ENCODE assay signal across 17 cellular contexts in the genomic region with DNA sequence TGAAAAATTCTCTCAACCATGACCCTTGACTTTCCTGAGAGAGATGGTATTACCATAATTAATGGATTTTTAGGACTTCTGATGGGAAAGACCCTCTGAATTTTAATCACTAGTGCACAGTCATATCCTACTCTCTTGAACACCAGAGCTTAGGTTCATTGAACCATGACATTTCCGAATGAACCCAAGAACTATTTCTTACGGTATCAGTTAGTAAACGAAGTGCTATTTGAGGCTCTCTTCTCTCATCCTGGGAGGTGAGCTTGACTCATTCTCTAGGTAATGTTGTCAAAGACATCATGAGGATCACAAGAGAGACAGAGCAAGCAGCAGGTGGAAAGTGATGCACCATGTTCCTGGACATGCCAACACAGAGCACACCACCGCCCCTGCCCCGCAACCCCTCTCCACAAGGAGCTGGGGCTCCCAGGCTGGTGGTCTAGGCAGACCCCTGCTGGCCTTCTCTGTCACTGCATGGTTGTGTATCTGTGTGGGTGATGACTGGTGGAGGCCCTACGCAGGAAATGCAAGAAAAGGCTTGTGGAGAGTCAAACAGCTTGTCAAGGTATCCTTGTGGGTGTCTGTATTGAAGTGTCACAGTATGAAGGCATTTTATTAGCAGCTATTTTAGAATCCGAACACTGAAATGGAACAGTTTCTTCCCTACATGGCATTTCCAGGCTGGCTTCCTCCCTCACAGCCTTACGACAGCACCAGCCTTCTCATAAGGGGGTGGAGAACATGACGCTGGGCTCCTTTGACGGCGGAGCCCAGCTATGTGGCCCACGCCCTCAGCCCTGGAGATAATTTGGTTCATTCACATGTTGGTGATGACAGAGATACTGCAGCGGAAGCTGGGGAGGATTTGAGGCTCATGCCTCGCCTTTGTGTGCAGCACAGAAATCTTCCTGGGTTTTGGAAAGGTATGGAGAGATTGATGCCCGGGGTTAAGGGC.
DNase-seq lines count a peak whose midpoint lies in the region; ATAC-seq and TF ChIP-seq lines count a peak whose summit lies in the region.
"Had no signal": no experiment of that assay in that cellular context is flagged by ENCODE, and none has a peak within 500 bp of the region (broad histone marks: within the 10 kb centered on the region; RNA-seq: fewer than 3 reads in every experiment).

No MANE protein-coding gene starts in this region.

- peak; percentile 27 to 47 for TF ChIP-seq CTCF in brain (conservative IDR thresholded peaks at IDR 0.05)
- peak; percentile 19 for TF ChIP-seq CTCF in kidney epithelial cell (IDR thresholded peaks at IDR 0.05; ENCODE audit: insufficient read depth, low read length, poor library complexity, severe bottlenecking)
- TF ChIP-seq CTCF in prostate gland (IDR thresholded peaks at IDR 0.05): no peak

- H3K36me3 ChIP-seq in H7 (replicated peaks; ENCODE audit: control insufficient read depth, insufficient read depth, low read length) (no peaks in the 10 kb centered on the region), kidney epithelial cell (ENCODE audit: control insufficient read depth, insufficient read depth, low read length) (no peaks in the 10 kb centered on the region), prostate gland (no peaks in the 10 kb centered on the region)
- H3K36me3 ChIP-seq: HAP-1, left ventricle myocardium inferior, neutrophil had no signal

- H3K27me3 ChIP-seq in H7 (ENCODE audit: control insufficient read depth, insufficient read depth, low read length) (no peaks in the 10 kb centered on the region), kidney epithelial cell (ENCODE audit: control insufficient read depth, insufficient read depth, low read length) (no peaks in the 10 kb centered on the region), prostate gland (replicated peaks; ENCODE audit: insufficient read depth) (no peaks in the 10 kb centered on the region)

- H3K27ac Mint-ChIP-seq in brain: peak overlapping the region in 2 of 5 experiments; percentile 30 to 50
- H3K27ac Mint-ChIP-seq: activated CD4-positive, alpha-beta memory T cell treated with anti-CD3 and anti-CD28 coated beads for 36 hours; B cell; stimulated activated naive B cell treated with anti-CD40 and anti-IgM and Interleukin-4, amounts not matched to agents 10 μg/mL and 1 μg/mL and 100 μg/mL, for 72 hours had no signal

- H3K4me3 Mint-ChIP-seq in brain: no peak overlapping the region
- H3K4me3 Mint-ChIP-seq: activated CD4-positive, alpha-beta memory T cell treated with anti-CD3 and anti-CD28 coated beads for 36 hours; B cell; stimulated activated naive B cell treated with anti-CD40 and anti-IgM and Interleukin-4, amounts not matched to agents 10 μg/mL and 1 μg/mL and 100 μg/mL, for 72 hours had no signal

- peaks cover 19% of the 10 kb centered on the region for H3K36me3 Mint-ChIP-seq in brain
- H3K36me3 Mint-ChIP-seq: activated CD4-positive, alpha-beta memory T cell treated with anti-CD3 and anti-CD28 coated beads for 36 hours; stimulated activated naive B cell treated with anti-CD40 and anti-IgM and Interleukin-4, amounts not matched to agents 10 μg/mL and 1 μg/mL and 100 μg/mL, for 72 hours had no signal

- H3K9me3 Mint-ChIP-seq in brain: no peaks in the 10 kb centered on the region
- H3K9me3 Mint-ChIP-seq: activated CD4-positive, alpha-beta memory T cell treated with anti-CD3 and anti-CD28 coated beads for 36 hours; stimulated activated naive B cell treated with anti-CD40 and anti-IgM and Interleukin-4, amounts not matched to agents 10 μg/mL and 1 μg/mL and 100 μg/mL, for 72 hours had no signal

- no peak overlapping the region for H3K27ac ChIP-seq in prostate gland
- H3K27ac ChIP-seq: left ventricle myocardium inferior, neutrophil had no signal

- intact Hi-C loops in prostate gland (cut with DNase I): no loop called here

- H3K4me1 Mint-ChIP-seq in brain: peaks cover 32% of the 10 kb centered on the region
- H3K4me1 Mint-ChIP-seq: B cell; stimulated activated naive B cell treated with anti-CD40 and anti-IgM and Interleukin-4, amounts not matched to agents 10 μg/mL and 1 μg/mL and 100 μg/mL, for 72 hours had no signal

- no peak overlapping the region for H3K4me3 ChIP-seq in H7 (ENCODE audit: insufficient read depth, low read depth, low read length)
- no peak overlapping the region for H3K4me3 ChIP-seq in kidney epithelial cell (ENCODE audit: low read depth, low read length)
- no peak overlapping the region for H3K4me3 ChIP-seq in prostate gland
- H3K4me3 ChIP-seq: HAP-1, left ventricle myocardium inferior had no signal

- no peak for TF ChIP-seq POLR2A in prostate gland (IDR thresholded peaks at IDR 0.05)

- no peaks in the 10 kb centered on the region for H3K27me3 Mint-ChIP-seq in brain

- ATAC-seq in HG03135 (IDR thresholded peaks at IDR 0.05; ENCODE audit: unreplicated experiment): no peak
- ATAC-seq: stimulated activated naive B cell treated with anti-CD40 and anti-IgM and Interleukin-4, amounts not matched to agents 10 μg/mL and 1 μg/mL and 100 μg/mL, for 72 hours had no signal

- no peaks in the 10 kb centered on the region for H3K9me3 ChIP-seq in prostate gland
- H3K9me3 ChIP-seq: HAP-1, left ventricle myocardium inferior, neutrophil had no signal

- peak; percentile 51 for DNase-seq in Caki2 (ENCODE audit: low read depth)
- peak; percentile 80 for DNase-seq in H7
- no peak for DNase-seq in kidney epithelial cell (ENCODE audit: low read depth)
- DNase-seq in NCI-H774 (lab: John Stamatoyannopoulos, UW): no peak
- no peak for DNase-seq in prostate gland (ENCODE audit: low spot score)
- no peak for DNase-seq in CD1c-positive myeloid dendritic cell (ENCODE audit: extremely low spot score)
- DNase-seq: activated CD4-positive, alpha-beta memory T cell treated with anti-CD3 and anti-CD28 coated beads for 36 hours; activated naive CD4-positive, alpha-beta T cell treated with Interleukin-2 at 50 U/mL for 16 hours; cerebellar nuclear complex; left ventricle myocardium inferior; NCI-H2029 treated with DMSO at 0.1 percent for 48 hours; stimulated activated naive B cell treated with anti-CD40 and anti-IgM and Interleukin-4, amounts not matched to agents 10 μg/mL and 1 μg/mL and 100 μg/mL, for 72 hours had no signal

- H3K4me1 ChIP-seq in prostate gland (replicated peaks): no peaks in the 10 kb centered on the region
- H3K4me1 ChIP-seq: HAP-1, left ventricle myocardium inferior had no signal

- in situ Hi-C loops in Caki2 (cut with HindIII; ENCODE audit: low pct_unique_long_range_greater_than_20kb, low sequenced_read_pairs): no loop called here

- 92% methylated on average over 15 of the region's 15 CpGs for WGBS in prostate gland

Comparison
In these comparisons a context has a peak if more than half of its experiments do, and no peak if none do; other contexts are left out.
1. DNase-seq: peak in Caki2 (single experiment) and H7 (single experiment); none in kidney epithelial cell (single experiment), NCI-H774 (single experiment), prostate gland (single experiment) and CD1c-positive myeloid dendritic cell (single experiment).
2. CTCF ChIP-seq: peak in brain (2 of 2) and kidney epithelial cell (single experiment); none in prostate gland (0 of 4).